Comparison of ENCODE assay signal across 23 cellular contexts in genomic region chr14:68281497-68281896, GRCh38.
A peak's percentile ranks its signal among the peaks of the same experiment; 100 is the strongest.
DNase-seq lines count a peak whose midpoint lies in the region; ATAC-seq and TF ChIP-seq lines count a peak whose summit lies in the region.
"Had no signal": no experiment of that assay in that cellular context is flagged by ENCODE, and none has a peak within 500 bp of the region (broad histone marks: within the 10 kb centered on the region; RNA-seq: fewer than 3 reads in every experiment).

No MANE protein-coding gene starts in this region.

- no peaks in the 10 kb centered on the region for H3K36me3 Mint-ChIP-seq in CD4-positive, alpha-beta T cell (ENCODE audit: low read depth)
- H3K36me3 Mint-ChIP-seq in IgD-negative memory B cell = peaks cover 3% of the 10 kb centered on the region
- H3K36me3 Mint-ChIP-seq in dendritic cell treated with granulocyte-macrophage colony-stimulating factor and Interleukin-4, amounts not matched to agents 40 ng/mL and 50 ng/mL, for 4 days (ENCODE audit: low read depth) = no peaks in the 10 kb centered on the region
- H3K36me3 Mint-ChIP-seq in Calu3 (ENCODE audit: insufficient read depth, unreplicated experiment) = no peaks in the 10 kb centered on the region
- H3K36me3 Mint-ChIP-seq: mesothelial cell of epicardium, WTC11 had no signal

- no peak for DNase-seq in CD4-positive, alpha-beta T cell
- no peak for DNase-seq in trophoblast cell
- no peak for DNase-seq in activated CD4-positive, alpha-beta T cell treated with anti-CD3 and anti-CD28 coated beads, Interleukin-2, amount 50 U/mL, for 1 hour
- no peak for DNase-seq in GM13976 (ENCODE audit: low spot score)
- DNase-seq in Calu3 = no peak
- DNase-seq: activated CD4-positive, alpha-beta T cell treated with anti-CD3 and anti-CD28 coated beads, Interleukin-2, amount 50 U/mL, for 48 hours; activated T-cell treated with anti-CD3 and anti-CD28 coated beads for 4 hours; aorta; cortex of kidney; GF-D8; left ventricle myocardium inferior; NCI-H1694 treated with DMSO at 0.1 percent for 48 hours; pancreas; stimulated activated CD4-positive, alpha-beta T cell treated with anti-CD3 and anti-CD28 coated beads, Interleukin-2, amount 100 ng/mL, for 48 hours; stimulated activated naive CD4-positive, alpha-beta T cell; T1000 had no signal

- peak overlapping the region; percentile 53 for H2BK120ac ChIP-seq in trophoblast cell (ENCODE audit: insufficient read depth, low read length, poor library complexity)

- CTCF ChIA-PET in CD4-positive, alpha-beta T cell (lab: Charles Lee) = no interaction called here
- CTCF ChIA-PET in Calu3 (lab: Charles Lee) = interaction anchor here (0.7 kb wide), 2 partner anchors 66 to 93 kb away, joined by 4 to 6 read pairs; no protein-coding TSS in a partner anchor

- H3K4me3 ChIP-seq in trophoblast cell (ENCODE audit: low read depth, low read length) = no peak overlapping the region
- H3K4me3 ChIP-seq: cardiac muscle cell, HAP-1, left ventricle myocardium inferior, pancreas, thoracic aorta had no signal

- TF ChIP-seq CTCF in CD4-positive, alpha-beta T cell (IDR thresholded peaks at IDR 0.05) = no peak
- TF ChIP-seq CTCF in GM13976 (IDR thresholded peaks at IDR 0.05; ENCODE audit: borderline replicate concordance, control extremely low read depth, extremely low read depth, insufficient read depth, missing control alignments) (no peak), Calu3 (IDR thresholded peaks at IDR 0.05; ENCODE audit: unreplicated experiment) (no peak)

- H4K8ac ChIP-seq in trophoblast cell (ENCODE audit: low read depth, low read length) = no peak overlapping the region

- H3K4me3 Mint-ChIP-seq in CD4-positive, alpha-beta T cell = no peak overlapping the region
- H3K4me3 Mint-ChIP-seq in IgD-negative memory B cell (peak overlapping the region in 3 of 4 donors; percentile 30 to 82 (median 58)), Calu3 (ENCODE audit: low read depth, unreplicated experiment) (no peak overlapping the region)
- no peak overlapping the region for H3K4me3 Mint-ChIP-seq in dendritic cell treated with granulocyte-macrophage colony-stimulating factor and Interleukin-4, amounts not matched to agents 40 ng/mL and 50 ng/mL, for 4 days
- H3K4me3 Mint-ChIP-seq: mesothelial cell of epicardium, WTC11 had no signal

- no peak overlapping the region for H2AK5ac ChIP-seq in trophoblast cell (ENCODE audit: low read length)

- no peaks in the 10 kb centered on the region for H3K9me3 Mint-ChIP-seq in CD4-positive, alpha-beta T cell
- no peaks in the 10 kb centered on the region for H3K9me3 Mint-ChIP-seq in IgD-negative memory B cell
- H3K9me3 Mint-ChIP-seq in dendritic cell treated with granulocyte-macrophage colony-stimulating factor and Interleukin-4, amounts not matched to agents 40 ng/mL and 50 ng/mL, for 4 days = no peaks in the 10 kb centered on the region
- H3K9me3 Mint-ChIP-seq in Calu3 (ENCODE audit: low read depth, unreplicated experiment) = no peaks in the 10 kb centered on the region
- H3K9me3 Mint-ChIP-seq: mesothelial cell of epicardium, WTC11 had no signal

- no peak overlapping the region for H3K4ac ChIP-seq in trophoblast cell (ENCODE audit: low read depth, low read length)

- H3K9me3 ChIP-seq in CD4-positive, alpha-beta T cell (ENCODE audit: control insufficient read depth, low read length) = no peaks in the 10 kb centered on the region
- no peaks in the 10 kb centered on the region for H3K9me3 ChIP-seq in trophoblast cell (ENCODE audit: insufficient read depth, low read depth, low read length)
- H3K9me3 ChIP-seq: HAP-1, left ventricle myocardium inferior, pancreas, thoracic aorta had no signal

- H3K14ac ChIP-seq in trophoblast cell (ENCODE audit: low read length) = no peak overlapping the region

- intact Hi-C loops in CD4-positive, alpha-beta T cell (cut with DNase I, micrococcal nuclease) = loop anchor here in 1 of 2 experiments (5.0 to 10.0 kb wide), 3 partner anchors 34 to 503 kb away; no protein-coding TSS in a partner anchor
- intact Hi-C loops in dendritic cell treated with granulocyte-macrophage colony-stimulating factor and Interleukin-4, amounts not matched to agents 40 ng/mL and 50 ng/mL, for 4 days (cut with micrococcal nuclease) = no loop called here
- intact Hi-C loops in Calu3 (cut with micrococcal nuclease; ENCODE audit: unreplicated experiment) = no loop called here

- POLR2A ChIA-PET in CD4-positive, alpha-beta T cell (lab: Charles Lee) = interaction anchor here (0.8 to 1.4 kb wide), 3 partner anchors 33 to 508 kb away, joined by 3 to 4 read pairs (median 4); no protein-coding TSS in a partner anchor

- H3K27ac ChIP-seq in CD4-positive, alpha-beta T cell (ENCODE audit: low read depth, low read length) = no peak overlapping the region
- H3K27ac ChIP-seq in trophoblast cell (ENCODE audit: low read depth, low read length) = no peak overlapping the region
- H3K27ac ChIP-seq: cardiac muscle cell, left ventricle myocardium inferior, pancreas, thoracic aorta had no signal

- no peaks in the 10 kb centered on the region for H3K27me3 ChIP-seq in CD4-positive, alpha-beta T cell (ENCODE audit: control insufficient read depth, insufficient read depth, low read length)
- no peaks in the 10 kb centered on the region for H3K27me3 ChIP-seq in trophoblast cell (ENCODE audit: insufficient read depth, low read length)
- H3K27me3 ChIP-seq: cardiac muscle cell, pancreas had no signal

- H3K79me1 ChIP-seq in trophoblast cell (ENCODE audit: low read length) = peaks cover 33% of the 10 kb centered on the region

- H3K4me2 ChIP-seq in trophoblast cell (ENCODE audit: low read length) = no peak overlapping the region

- peak overlapping the region; percentile 99 for H3K27ac Mint-ChIP-seq in CD4-positive, alpha-beta T cell
- H3K27ac Mint-ChIP-seq in IgD-negative memory B cell (peak overlapping the region; percentile 57 to 96 (median 78)), Calu3 (ENCODE audit: unreplicated experiment) (no peak overlapping the region)
- peak overlapping the region; percentile 55 for H3K27ac Mint-ChIP-seq in dendritic cell treated with granulocyte-macrophage colony-stimulating factor and Interleukin-4, amounts not matched to agents 40 ng/mL and 50 ng/mL, for 4 days
- H3K27ac Mint-ChIP-seq: mesothelial cell of epicardium, WTC11 had no signal

- BruUV-seq in Calu3 (replicated peaks; lab: Mats Ljungman, UMichigan) = no TSS peak

- H4K91ac ChIP-seq in trophoblast cell (ENCODE audit: low read depth, low read length) = peak overlapping the region; percentile 63

- H3K36me3 ChIP-seq in trophoblast cell (ENCODE audit: control insufficient read depth in 1 of 2, insufficient read depth in 2 of 2, low read length in 2 of 2) = no peaks in the 10 kb centered on the region
- H3K36me3 ChIP-seq: cardiac muscle cell, HAP-1, left ventricle myocardium inferior, pancreas, thoracic aorta had no signal

- H3K18ac ChIP-seq in trophoblast cell (ENCODE audit: low read length) = no peak overlapping the region

- no peak overlapping the region for H3K23ac ChIP-seq in trophoblast cell (ENCODE audit: low read length)

- peaks cover 76% of the 10 kb centered on the region for H3K4me1 Mint-ChIP-seq in CD4-positive, alpha-beta T cell (ENCODE audit: low read depth)
- peaks cover 82 to 89% (median 84%) of the 10 kb centered on the region in 3 donors for H3K4me1 Mint-ChIP-seq in IgD-negative memory B cell
- H3K4me1 Mint-ChIP-seq in dendritic cell treated with granulocyte-macrophage colony-stimulating factor and Interleukin-4, amounts not matched to agents 40 ng/mL and 50 ng/mL, for 4 days (ENCODE audit: low read depth) = peaks cover 70% of the 10 kb centered on the region
- H3K4me1 Mint-ChIP-seq in Calu3 (ENCODE audit: low read depth, unreplicated experiment) = peaks cover 18% of the 10 kb centered on the region

- peaks cover 5 to 17% of the 10 kb centered on the region in 2 experiments for H3K4me1 ChIP-seq in trophoblast cell (ENCODE audit: control insufficient read depth in 1 of 2, insufficient read depth in 2 of 2, low read length in 2 of 2)
- H3K4me1 ChIP-seq: HAP-1 had no signal

- WGBS in trophoblast cell (ENCODE audit: extremely low coverage, insufficient coverage, insufficient read length) = no CpG with 5 or more reads among the region's 4 CpGs

- peak overlapping the region; percentile 84 for H2BK12ac ChIP-seq in trophoblast cell (ENCODE audit: low read length)

- peak overlapping the region; percentile 44 for H2BK5ac ChIP-seq in trophoblast cell (ENCODE audit: low read depth, low read length, poor library complexity)

- H3K27me3 Mint-ChIP-seq in CD4-positive, alpha-beta T cell = no peaks in the 10 kb centered on the region
- H3K27me3 Mint-ChIP-seq in IgD-negative memory B cell (no peaks in the 10 kb centered on the region), Calu3 (ENCODE audit: unreplicated experiment) (no peaks in the 10 kb centered on the region)
- no peaks in the 10 kb centered on the region for H3K27me3 Mint-ChIP-seq in dendritic cell treated with granulocyte-macrophage colony-stimulating factor and Interleukin-4, amounts not matched to agents 40 ng/mL and 50 ng/mL, for 4 days

- in situ Hi-C loops in GM13976 (cut with MboI; ENCODE audit: low sequenced_read_pairs, unreplicated experiment) = no loop called here

- H2AFZ ChIP-seq in trophoblast cell (ENCODE audit: insufficient read depth, low read length, poor library complexity) = peak overlapping the region; percentile 10

- H3K9ac ChIP-seq in trophoblast cell (ENCODE audit: low read length) = no peak overlapping the region

- no peaks in the 10 kb centered on the region for H3K79me2 ChIP-seq in trophoblast cell (ENCODE audit: control insufficient read depth, insufficient read depth, low read length, poor library complexity)

- no peak for ATAC-seq in CD4-positive, alpha-beta T cell (ENCODE audit: poor library complexity)
- ATAC-seq: pancreas, WTC11 had no signal

- H4K12ac ChIP-seq in trophoblast cell (ENCODE audit: low read depth, low read length) = no peak overlapping the region

Comparison
In these comparisons a context has a peak if more than half of its experiments do, and no peak if none do; other contexts are left out.
1. H3K4me3 Mint-ChIP-seq: peak in IgD-negative memory B cell (3 of 4); none in CD4-positive, alpha-beta T cell (single experiment), dendritic cell treated with granulocyte-macrophage colony-stimulating factor and Interleukin-4, amounts not matched to agents 40 ng/mL and 50 ng/mL, for 4 days (single experiment) and Calu3 (single experiment).